7 cellular contexts compared by ENCODE assay signal in genomic region chr2:25980951-25981350, GRCh38. TPM values are rescaled to one million over a fixed set of nuclear protein-coding genes. Genes with fewer than 3 reads are reported as not detected.
DNase-seq lines count a peak whose midpoint lies in the region; ATAC-seq and TF ChIP-seq lines count a peak whose summit lies in the region.

No MANE protein-coding gene starts in this region.

- H3K36me3 ChIP-seq in Loucy (ENCODE audit: insufficient read depth, low read length), result no peaks in the 10 kb centered on the region

- no peak for DNase-seq in Calu3
- no peak for DNase-seq in endothelial cell (ENCODE audit: low spot score)
- no peak for DNase-seq in neural crest cell (ENCODE audit: low read depth, low spot score)
- no peak for DNase-seq in SKM-1 treated with dmso at 0.1 percent for 144 hours (lab: John Stamatoyannopoulos, UW; ENCODE audit: unreplicated experiment)
- no peak for DNase-seq in KG1 (lab: John Stamatoyannopoulos, UW)

- H3K9me3 ChIP-seq in Loucy (ENCODE audit: insufficient read depth, low read depth, low read length), result no peaks in the 10 kb centered on the region

- peak overlapping the region; percentile 97 for H3K4me3 ChIP-seq in Loucy (ENCODE audit: low read length, poor library complexity, severe bottlenecking)

- H3K4me2 ChIP-seq in Loucy (ENCODE audit: low read depth, low read length, poor library complexity, severe bottlenecking), result peak overlapping the region; percentile 86

- H3K27ac Mint-ChIP-seq in Calu3 (ENCODE audit: unreplicated experiment) (no peak overlapping the region), endothelial cell (ENCODE audit: unreplicated experiment) (peak overlapping the region; percentile 64), neural crest cell (ENCODE audit: unreplicated experiment) (no peak overlapping the region)

- peaks cover 53% of the 10 kb centered on the region for H3K4me1 ChIP-seq in Loucy (ENCODE audit: insufficient read depth, low read length, poor library complexity, severe bottlenecking)

- no peak for ATAC-seq in HG02938 (IDR thresholded peaks at IDR 0.05; ENCODE audit: unreplicated experiment)

- H3K9ac ChIP-seq in Loucy (ENCODE audit: low read depth, low read length, poor library complexity, severe bottlenecking), result peak overlapping the region; percentile 79

- no peak overlapping the region for H2AFZ ChIP-seq in Loucy (ENCODE audit: low read length)

- TF ChIP-seq CTCF in Calu3 (IDR thresholded peaks at IDR 0.05; ENCODE audit: unreplicated experiment) (no peak), Loucy (conservative IDR thresholded peaks at IDR 0.05; ENCODE audit: low read length) (no peak), endothelial cell (IDR thresholded peaks at IDR 0.05; ENCODE audit: unreplicated experiment) (no peak), neural crest cell (conservative IDR thresholded peaks at IDR 0.05) (no peak)

- H3K4me1 Mint-ChIP-seq in Calu3 (ENCODE audit: low read depth, unreplicated experiment) (peaks cover 28% of the 10 kb centered on the region), endothelial cell (ENCODE audit: unreplicated experiment) (peaks cover 56% of the 10 kb centered on the region), neural crest cell (peaks cover 57% of the 10 kb centered on the region)

- H3K9me3 Mint-ChIP-seq in Calu3 (ENCODE audit: low read depth, unreplicated experiment), result no peaks in the 10 kb centered on the region
- H3K9me3 Mint-ChIP-seq in endothelial cell (ENCODE audit: unreplicated experiment), result no peaks in the 10 kb centered on the region
- H3K9me3 Mint-ChIP-seq in neural crest cell, result no peaks in the 10 kb centered on the region

- intact Hi-C loops in Calu3 (cut with micrococcal nuclease; ENCODE audit: unreplicated experiment), result no loop called here

- BruUV-seq in Calu3 (replicated peaks; lab: Mats Ljungman, UMichigan), result no TSS peak

- peaks cover 12% of the 10 kb centered on the region; the same call in 1 of the 2 replicates for H3K79me2 ChIP-seq in Loucy (ENCODE audit: insufficient read depth, low read length)

- no peaks in the 10 kb centered on the region for H3F3A ChIP-seq in Loucy (ENCODE audit: low read depth)

- CTCF ChIA-PET in Calu3 (lab: Charles Lee), result no interaction called here

- H3K27me3 ChIP-seq in Loucy (ENCODE audit: insufficient read depth, low read length, poor library complexity, severe bottlenecking), result no peaks in the 10 kb centered on the region

- H3K36me3 Mint-ChIP-seq in Calu3 (ENCODE audit: insufficient read depth, unreplicated experiment) (peaks cover 22% of the 10 kb centered on the region), endothelial cell (ENCODE audit: low read depth, unreplicated experiment) (peaks cover 29% of the 10 kb centered on the region), neural crest cell (ENCODE audit: low read depth) (peaks cover 6% of the 10 kb centered on the region)

- peak overlapping the region; percentile 96 for H3K4me3 Mint-ChIP-seq in Calu3 (ENCODE audit: low read depth, unreplicated experiment)
- H3K4me3 Mint-ChIP-seq in endothelial cell (ENCODE audit: unreplicated experiment), result peak overlapping the region; percentile 88
- peak overlapping the region; percentile 59 for H3K4me3 Mint-ChIP-seq in neural crest cell

- H3K9me2 ChIP-seq in Loucy (replicated peaks; ENCODE audit: low read depth, low read length), result no peaks in the 10 kb centered on the region

- H4K20me1 ChIP-seq in Loucy (ENCODE audit: insufficient read depth, low read length, poor library complexity, severe bottlenecking), result no peaks in the 10 kb centered on the region

- H3K27me3 Mint-ChIP-seq in Calu3 (ENCODE audit: unreplicated experiment), result no peaks in the 10 kb centered on the region
- peaks cover 7% of the 10 kb centered on the region for H3K27me3 Mint-ChIP-seq in endothelial cell (ENCODE audit: unreplicated experiment)
- no peaks in the 10 kb centered on the region for H3K27me3 Mint-ChIP-seq in neural crest cell (ENCODE audit: low read depth)

RNA-seq across cellular contexts. Expression of gene KIF3C, which starts 1.3 kb away (rescaled TPM):
- total RNA-seq in Calu3 (2022) (3.6 and 4.2 TPM in 2 replicates), endothelial cell (ENCODE audit: unreplicated experiment) (78.1 TPM), neural crest cell (50.9 and 56.2 TPM in 2 replicates)

RNA-seq across cellular contexts. Expression of gene RAB10, which starts 52.9 kb away (rescaled TPM):
- total RNA-seq in Calu3 (2022) (149 and 157 TPM in 2 replicates), endothelial cell (ENCODE audit: unreplicated experiment) (130 TPM), neural crest cell (112 and 113 TPM in 2 replicates)

Comparison
In these comparisons a context has a peak if more than half of its experiments do, and no peak if none do; other contexts are left out.
1. RNA of gene KIF3C, which starts 1.3 kb away (total RNA-seq): 78.1 TPM in endothelial cell (single experiment) and 50.9 to 56.2 TPM in neural crest cell; 3.6 to 4.2 TPM in Calu3; every median in the first group is over 10 times any median in the second.
2. Peak in every context shown above with its lines, with median percentiles within 50 percentile points of each other: H3K4me3 Mint-ChIP-seq.